ENCODE assay signal across 7 cellular contexts in the genomic region with DNA sequence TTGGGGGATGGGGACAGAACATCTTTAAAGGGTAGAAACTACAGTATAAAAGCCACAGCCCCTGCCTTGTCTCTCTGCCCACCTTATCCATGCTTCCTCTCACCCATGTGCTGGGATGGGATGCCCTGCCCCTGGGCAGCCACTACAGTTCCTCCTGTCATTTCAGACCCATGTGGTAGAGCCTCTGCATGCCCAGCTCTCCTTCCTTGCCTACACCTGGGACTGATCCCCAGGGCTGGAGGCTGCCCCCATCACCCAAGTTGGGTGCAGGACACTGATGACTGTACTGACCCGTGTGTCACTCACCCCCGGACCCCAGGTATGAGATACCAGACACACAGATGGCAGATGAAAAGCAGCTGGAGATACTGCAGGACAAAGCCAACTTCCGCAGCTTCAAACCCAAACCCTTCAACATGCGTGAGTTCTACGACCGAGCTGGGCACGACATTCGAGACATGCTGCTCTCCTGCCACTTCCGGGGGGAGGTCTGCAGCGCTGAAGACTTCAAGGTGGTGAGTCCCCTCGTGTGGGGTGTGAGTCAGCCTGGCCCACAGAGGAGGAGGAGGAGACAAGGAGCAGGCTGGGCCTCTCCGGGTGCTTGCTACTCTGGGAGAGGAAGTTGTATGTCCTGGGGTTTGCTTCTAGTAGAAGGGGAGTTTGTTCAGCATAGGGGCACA. TPM values are rescaled to one million over a fixed set of nuclear protein-coding genes. Genes with fewer than 3 reads are reported as not detected.
DNase-seq lines count a peak whose midpoint lies in the region; ATAC-seq and TF ChIP-seq lines count a peak whose summit lies in the region.
"Had no signal": no experiment of that assay in that cellular context is flagged by ENCODE, and none has a peak within 500 bp of the region (broad histone marks: within the 10 kb centered on the region; RNA-seq: fewer than 3 reads in every experiment).

No MANE protein-coding gene starts in this region.

- H3K9me3 ChIP-seq in esophagus muscularis mucosa = no peaks in the 10 kb centered on the region

- H3K27ac ChIP-seq in esophagus muscularis mucosa (replicated peaks in 1 of 4) = no peak overlapping the region

- peaks cover 20 to 32% (median 26%) of the 10 kb centered on the region in 4 donors for H3K4me1 ChIP-seq in esophagus muscularis mucosa

- H3K36me3 ChIP-seq in esophagus muscularis mucosa = no peaks in the 10 kb centered on the region

- intact Hi-C loops in MCF 10A (cut with micrococcal nuclease) = loop anchor here (5.0 kb wide), 1 partner anchor 282 kb away; no protein-coding TSS in a partner anchor
- intact Hi-C loops in esophagus muscularis mucosa (cut with DNase I) = no loop called here

- WGBS in esophagus muscularis mucosa = 84% methylated on average over 11 of the region's 12 CpGs

- TF ChIP-seq POLR2A in esophagus muscularis mucosa (IDR thresholded peaks at IDR 0.05; ENCODE audit: low read depth) = no peak

- TF ChIP-seq CTCF in MCF 10A (IDR thresholded peaks at IDR 0.05; ENCODE audit: unreplicated experiment) = no peak
- no peak for TF ChIP-seq CTCF in esophagus muscularis mucosa (IDR thresholded peaks at IDR 0.05)

- no peak overlapping the region for H3K27ac Mint-ChIP-seq in activated T-helper 17 cell treated with anti-CD3 and anti-CD28 coated beads, Interleukin-2, amount 50 U/mL, for 72 hours
- H3K27ac Mint-ChIP-seq in MCF 10A (ENCODE audit: low read depth, unreplicated experiment) = no peak overlapping the region

- no peak for TF ChIP-seq EP300 in esophagus muscularis mucosa (IDR thresholded peaks at IDR 0.05)

- no peak overlapping the region for H3K4me3 Mint-ChIP-seq in activated T-helper 17 cell treated with anti-CD3 and anti-CD28 coated beads, Interleukin-2, amount 50 U/mL, for 72 hours
- H3K4me3 Mint-ChIP-seq in MCF 10A (ENCODE audit: unreplicated experiment) = no peak overlapping the region

- H3K27me3 ChIP-seq in esophagus muscularis mucosa = peaks cover 0 to 10% (median 0%) of the 10 kb centered on the region in 4 donors

- BruUV-seq in MCF 10A (replicated peaks; lab: Mats Ljungman, UMichigan) = no TSS peak

- H3K36me3 Mint-ChIP-seq in activated T-helper 17 cell treated with anti-CD3 and anti-CD28 coated beads, Interleukin-2, amount 50 U/mL, for 72 hours (ENCODE audit: low read depth) = no peaks in the 10 kb centered on the region
- no peaks in the 10 kb centered on the region for H3K36me3 Mint-ChIP-seq in MCF 10A (ENCODE audit: insufficient read depth, unreplicated experiment)

- peak; percentile 34 for ATAC-seq in activated T-helper 17 cell treated with anti-CD3 and anti-CD28 coated beads, Interleukin-2, amount 50 U/mL, for 72 hours (replicated peaks)

- H3K4me3 ChIP-seq in esophagus muscularis mucosa = no peak overlapping the region
- H3K4me3 ChIP-seq: lung had no signal

- peak; percentile 82 for DNase-seq in MV-4-11 (lab: John Stamatoyannopoulos, UW)
- peak; percentile 31 for DNase-seq in stimulated activated CD8-positive, alpha-beta memory T cell treated with anti-CD3 and anti-CD28 coated beads, Interleukin-12 subunit alpha, Interleukin-12 subunit beta, amount 100 ng/mL, for 24 hours (ENCODE audit: extremely low read depth)
- no peak for DNase-seq in MCF 10A (ENCODE audit: unreplicated experiment)
- DNase-seq in pons (ENCODE audit: low spot score) = no peak
- DNase-seq in esophagus muscularis mucosa (ENCODE audit: extremely low spot score) = no peak

- peaks cover 36% of the 10 kb centered on the region for H3K27me3 Mint-ChIP-seq in activated T-helper 17 cell treated with anti-CD3 and anti-CD28 coated beads, Interleukin-2, amount 50 U/mL, for 72 hours
- peaks cover 14% of the 10 kb centered on the region for H3K27me3 Mint-ChIP-seq in MCF 10A (ENCODE audit: insufficient read depth, unreplicated experiment)

- peaks cover 19% of the 10 kb centered on the region for H3K4me1 Mint-ChIP-seq in activated T-helper 17 cell treated with anti-CD3 and anti-CD28 coated beads, Interleukin-2, amount 50 U/mL, for 72 hours
- peaks cover 23% of the 10 kb centered on the region for H3K4me1 Mint-ChIP-seq in MCF 10A (ENCODE audit: insufficient read depth, unreplicated experiment)

- CTCF ChIA-PET in MCF 10A (lab: Yijun Ruan, JAX) = interaction anchor here (0.6 to 2.3 kb wide), 6 partner anchors 11 to 94 kb away, joined by 3 to 9 read pairs (median 3); no protein-coding TSS in a partner anchor

- no peaks in the 10 kb centered on the region for H3K9me3 Mint-ChIP-seq in activated T-helper 17 cell treated with anti-CD3 and anti-CD28 coated beads, Interleukin-2, amount 50 U/mL, for 72 hours
- H3K9me3 Mint-ChIP-seq in MCF 10A (ENCODE audit: unreplicated experiment) = no peaks in the 10 kb centered on the region

- POLR2A ChIA-PET in MCF 10A (lab: Yijun Ruan, JAX) = interaction anchor here (1.0 to 1.1 kb wide), 2 partner anchors 10 to 77 kb away, joined by 3 to 4 read pairs; no protein-coding TSS in a partner anchor

RNA-seq across cellular contexts. Expression of a gene that starts 2.2 kb away (rescaled TPM):
- 1 to 10 TPM in 1 of 2 donors, under 1 TPM in 1; 0.53 to 1.4 TPM for total RNA-seq in activated T-helper 17 cell treated with anti-CD3 and anti-CD28 coated beads, Interleukin-2, amount 50 U/mL, for 72 hours
- 1.3 and 1.7 TPM in 2 replicates for total RNA-seq in MCF 10A (2022)
- 1 to 10 TPM in 3 of 4 donors, under 1 TPM in 1; 0.66 to 5.6 (median 2.9) TPM for total RNA-seq in esophagus muscularis mucosa

RNA-seq across cellular contexts. Expression of a gene that starts 25.6 kb away (rescaled TPM):
- 10 to 100 TPM; 29.4 to 57.3 TPM for total RNA-seq in activated T-helper 17 cell treated with anti-CD3 and anti-CD28 coated beads, Interleukin-2, amount 50 U/mL, for 72 hours
- 57.4 and 58.7 TPM in 2 replicates for total RNA-seq in MCF 10A (2022)
- total RNA-seq in esophagus muscularis mucosa = 10 to 100 TPM; 20.3 to 72.4 (median 45.2) TPM

RNA-seq across cellular contexts. Expression of a gene that starts 34.3 kb away (rescaled TPM):
- 100 to 1,000 TPM; 132 to 145 TPM for total RNA-seq in activated T-helper 17 cell treated with anti-CD3 and anti-CD28 coated beads, Interleukin-2, amount 50 U/mL, for 72 hours
- total RNA-seq in MCF 10A (2022) (58.5 and 67.9 TPM in 2 replicates), esophagus muscularis mucosa (10 to 100 TPM; 10.5 to 13.3 (median 11.4) TPM)

RNA-seq across cellular contexts. Expression of a gene that starts 44.2 kb away (rescaled TPM):
- total RNA-seq in activated T-helper 17 cell treated with anti-CD3 and anti-CD28 coated beads, Interleukin-2, amount 50 U/mL, for 72 hours = under 1 TPM in 1 of 2 donors, not detected in 1; 0.35 TPM
- 0.37 and 0.74 TPM in 2 replicates for total RNA-seq in MCF 10A (2022)
- total RNA-seq in esophagus muscularis mucosa = 1 to 10 TPM in 1 of 4 donors, under 1 TPM in 3; 0.17 to 2.5 (median 0.60) TPM

RNA-seq across cellular contexts. Expression of a gene that starts 52.5 kb away (rescaled TPM):
- 10 to 100 TPM; 29.8 to 55.5 TPM for total RNA-seq in activated T-helper 17 cell treated with anti-CD3 and anti-CD28 coated beads, Interleukin-2, amount 50 U/mL, for 72 hours
- total RNA-seq in MCF 10A (2022) (43.6 and 45.2 TPM in 2 replicates), esophagus muscularis mucosa (100 to 1,000 TPM in 1 of 4 donors, 10 to 100 TPM in 3; 52.8 to 105 (median 87.6) TPM)

Comparison
In these comparisons a context has a peak if more than half of its experiments do, and no peak if none do; other contexts are left out.
1. DNase-seq: peak in MV-4-11 (single experiment) and stimulated activated CD8-positive, alpha-beta memory T cell treated with anti-CD3 and anti-CD28 coated beads, Interleukin-12 subunit alpha, Interleukin-12 subunit beta, amount 100 ng/mL, for 24 hours (single experiment); none in MCF 10A (single experiment), pons (single experiment) and esophagus muscularis mucosa (single experiment).